In genomic region chr2:121398853-121399252, GRCh38 we compare ENCODE assay signal across 18 cellular contexts.
"Had no signal": no experiment of that assay in that cellular context is flagged by ENCODE, and none has a peak within 500 bp of the region (broad histone marks: within the 10 kb centered on the region; RNA-seq: fewer than 3 reads in every experiment).

No MANE protein-coding gene starts in this region.

- DNase-seq: activated CD4-positive, alpha-beta T cell treated with anti-CD3 and anti-CD28 coated beads for 1 hour; activated CD8-positive, alpha-beta memory T cell treated with anti-CD3 and anti-CD28 coated beads, Interleukin-2, amount 50 U/mL, for 4 hours; activated CD8-positive, alpha-beta T cell treated with anti-CD3 and anti-CD28 coated beads for 36 hours; activated naive CD4-positive, alpha-beta T cell treated with anti-CD3 and anti-CD28 coated beads, Interleukin-2, amount 50 U/mL, for 16 hours; amygdala; foreskin melanocyte; heart left ventricle; mammary epithelial cell; mucosa of descending colon; naive thymus-derived CD8-positive, alpha-beta T cell had no signal

- H3K4me1 ChIP-seq: heart left ventricle, right atrium auricular region, tibial nerve had no signal

- H3K4me3 Mint-ChIP-seq: activated CD8-positive, alpha-beta T cell treated with anti-CD3 and anti-CD28 coated beads for 36 hours; brain; dendritic cell treated with granulocyte-macrophage colony-stimulating factor and Interleukin-4, amounts not matched to agents 40 ng/mL and 50 ng/mL, for 4 days; naive thymus-derived CD8-positive, alpha-beta T cell; stimulated activated memory B cell treated with anti-CD40 and anti-IgM and Interleukin-4, amounts not matched to agents 10 μg/mL and 1 μg/mL and 100 μg/mL, for 72 hours had no signal

- H3K27ac ChIP-seq: heart left ventricle, right atrium auricular region, tibial nerve had no signal

- ATAC-seq: activated CD8-positive, alpha-beta T cell treated with anti-CD3 and anti-CD28 coated beads for 36 hours; esophagus mucosa; heart left ventricle; mucosa of descending colon; naive thymus-derived CD8-positive, alpha-beta T cell; stimulated activated memory B cell treated with anti-CD40 and anti-IgM and Interleukin-4, amounts not matched to agents 10 μg/mL and 1 μg/mL and 100 μg/mL, for 72 hours had no signal

- H3K4me1 Mint-ChIP-seq: brain; stimulated activated memory B cell treated with anti-CD40 and anti-IgM and Interleukin-4, amounts not matched to agents 10 μg/mL and 1 μg/mL and 100 μg/mL, for 72 hours had no signal

- H3K9me3 ChIP-seq: heart left ventricle, mucosa of descending colon, right atrium auricular region, tibial nerve had no signal

- H3K27ac Mint-ChIP-seq: activated CD8-positive, alpha-beta T cell treated with anti-CD3 and anti-CD28 coated beads for 36 hours; activated T-helper 2 cell treated with anti-CD3 and anti-CD28 coated beads, Interferon-gamma antibody, Interleukin-2, Interleukin-4, amounts not matched to agents 10 μg/mL and 5 μg/mL and 100 μg/mL, durations not matched to agents 14 hours and 24 hours and 36 hours; dendritic cell treated with granulocyte-macrophage colony-stimulating factor and Interleukin-4, amounts not matched to agents 40 ng/mL and 50 ng/mL, for 4 days; stimulated activated memory B cell treated with anti-CD40 and anti-IgM and Interleukin-4, amounts not matched to agents 10 μg/mL and 1 μg/mL and 100 μg/mL, for 72 hours had no signal

- H3K9me3 Mint-ChIP-seq: activated CD8-positive, alpha-beta T cell treated with anti-CD3 and anti-CD28 coated beads for 36 hours; activated T-helper 2 cell treated with anti-CD3 and anti-CD28 coated beads, Interferon-gamma antibody, Interleukin-2, Interleukin-4, amounts not matched to agents 10 μg/mL and 5 μg/mL and 100 μg/mL, durations not matched to agents 14 hours and 24 hours and 36 hours; brain; dendritic cell treated with granulocyte-macrophage colony-stimulating factor and Interleukin-4, amounts not matched to agents 40 ng/mL and 50 ng/mL, for 4 days; naive thymus-derived CD8-positive, alpha-beta T cell; stimulated activated memory B cell treated with anti-CD40 and anti-IgM and Interleukin-4, amounts not matched to agents 10 μg/mL and 1 μg/mL and 100 μg/mL, for 72 hours had no signal

- H3K4me3 ChIP-seq: heart left ventricle, mucosa of descending colon, right atrium auricular region, smooth muscle cell, tibial nerve had no signal

- H3K27me3 ChIP-seq: heart left ventricle, right atrium auricular region, tibial nerve had no signal

- H3K27me3 Mint-ChIP-seq: activated CD8-positive, alpha-beta T cell treated with anti-CD3 and anti-CD28 coated beads for 36 hours; brain; dendritic cell treated with granulocyte-macrophage colony-stimulating factor and Interleukin-4, amounts not matched to agents 40 ng/mL and 50 ng/mL, for 4 days; naive thymus-derived CD8-positive, alpha-beta T cell; stimulated activated memory B cell treated with anti-CD40 and anti-IgM and Interleukin-4, amounts not matched to agents 10 μg/mL and 1 μg/mL and 100 μg/mL, for 72 hours had no signal
